In the genomic region with DNA sequence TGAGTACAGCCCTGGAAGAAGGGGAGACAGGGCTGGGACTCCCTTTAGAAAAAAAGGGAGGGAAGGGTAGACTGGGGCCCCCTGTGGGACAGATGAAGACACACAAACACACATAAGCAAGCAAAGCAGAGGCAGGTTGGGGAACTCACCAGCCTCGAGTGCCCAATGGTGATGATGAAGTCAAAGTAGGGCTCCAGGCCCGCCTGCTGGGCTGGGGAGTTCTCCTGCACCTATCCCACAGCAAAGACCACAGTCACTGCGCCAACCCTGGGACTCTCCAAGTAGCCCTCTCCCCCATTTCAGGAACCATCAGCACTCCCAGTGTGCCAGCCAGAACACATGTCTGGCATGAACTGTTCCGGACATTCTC, we compare ENCODE assay signal across 10 cellular contexts. TPM values are rescaled to one million over a fixed set of nuclear protein-coding genes. Genes with fewer than 3 reads are reported as not detected.
DNase-seq lines count a peak whose midpoint lies in the region; ATAC-seq and TF ChIP-seq lines count a peak whose summit lies in the region.
"Had no signal": no experiment of that assay in that cellular context is flagged by ENCODE, and none has a peak within 500 bp of the region (broad histone marks: within the 10 kb centered on the region; RNA-seq: fewer than 3 reads in every experiment).

No MANE protein-coding gene starts in this region.

- H3K27me3 ChIP-seq in ascending aorta: no peaks in the 10 kb centered on the region

- DNase-seq in activated CD4-positive, alpha-beta T cell treated with anti-CD3 and anti-CD28 coated beads for 36 hours: peak; percentile 24
- no peak for DNase-seq in activated CD4-positive, alpha-beta T cell treated with anti-CD3 and anti-CD28 coated beads for 4 hours
- DNase-seq in ascending aorta (ENCODE audit: low spot score in 2 of 2) (no peak), GM19240 (ENCODE audit: insufficient read length, low spot score) (no peak)
- DNase-seq in stimulated activated effector memory CD8-positive, alpha-beta T cell treated with anti-CD3 and anti-CD28 coated beads, Interleukin-12 subunit alpha, Interleukin-12 subunit beta, amount 100 ng/mL, for 72 hours (ENCODE audit: low spot score in 2 of 2): peak in 1 of 2 donors; percentile 47
- DNase-seq: mucosa of descending colon; NCI-H526 treated with DMSO at 0.1 percent for 48 hours; stimulated activated CD4-positive, alpha-beta T cell treated with anti-CD3 and anti-CD28 coated beads, Interleukin-1b, Interleukin-23, amount 100 ng/mL, for 48 hours had no signal

- no peak overlapping the region for H3K27ac Mint-ChIP-seq in activated CD4-positive, alpha-beta T cell treated with anti-CD3 and anti-CD28 coated beads for 36 hours
- peak overlapping the region; percentile 60 for H3K27ac Mint-ChIP-seq in stimulated activated effector memory CD8-positive, alpha-beta T cell treated with anti-CD3 and anti-CD28 coated beads, Interleukin-12 subunit alpha, Interleukin-12 subunit beta, amount 100 ng/mL, for 72 hours

- intact Hi-C loops in activated CD4-positive, alpha-beta T cell treated with anti-CD3 and anti-CD28 coated beads for 36 hours (cut with DNase I, micrococcal nuclease): loop anchor here in 1 of 2 experiments (10.0 kb wide), 1 partner anchor 281 kb away; the partner anchor contains the start of gene SLC25A38
- intact Hi-C loops in ascending aorta (cut with DNase I): loop anchor here (10.0 kb wide), 1 partner anchor 281 kb away; the partner anchor contains the start of gene SLC25A38

- H3K4me3 Mint-ChIP-seq in activated CD4-positive, alpha-beta T cell treated with anti-CD3 and anti-CD28 coated beads for 36 hours: no peak overlapping the region
- no peak overlapping the region for H3K4me3 Mint-ChIP-seq in stimulated activated effector memory CD8-positive, alpha-beta T cell treated with anti-CD3 and anti-CD28 coated beads, Interleukin-12 subunit alpha, Interleukin-12 subunit beta, amount 100 ng/mL, for 72 hours

- peaks cover 30% of the 10 kb centered on the region for H3K4me1 Mint-ChIP-seq in activated CD4-positive, alpha-beta T cell treated with anti-CD3 and anti-CD28 coated beads for 36 hours
- H3K4me1 Mint-ChIP-seq in stimulated activated effector memory CD8-positive, alpha-beta T cell treated with anti-CD3 and anti-CD28 coated beads, Interleukin-12 subunit alpha, Interleukin-12 subunit beta, amount 100 ng/mL, for 72 hours: peaks cover 59% of the 10 kb centered on the region

- CTCF ChIA-PET in activated CD4-positive, alpha-beta T cell treated with anti-CD3 and anti-CD28 coated beads for 36 hours (lab: Charles Lee): interaction anchor here (0.9 kb wide), 1 partner anchor 14 kb away, joined by 3 read pairs; no protein-coding TSS in a partner anchor

- H3K36me3 ChIP-seq in ascending aorta: peaks cover 22 to 26% of the 10 kb centered on the region in 2 donors

- no peaks in the 10 kb centered on the region for H3K9me3 Mint-ChIP-seq in activated CD4-positive, alpha-beta T cell treated with anti-CD3 and anti-CD28 coated beads for 36 hours (ENCODE audit: low read depth)
- H3K9me3 Mint-ChIP-seq in stimulated activated effector memory CD8-positive, alpha-beta T cell treated with anti-CD3 and anti-CD28 coated beads, Interleukin-12 subunit alpha, Interleukin-12 subunit beta, amount 100 ng/mL, for 72 hours: no peaks in the 10 kb centered on the region

- H3K9me3 ChIP-seq in ascending aorta: no peaks in the 10 kb centered on the region
- H3K9me3 ChIP-seq: mucosa of descending colon had no signal

- no peak for ATAC-seq in activated CD4-positive, alpha-beta T cell treated with anti-CD3 and anti-CD28 coated beads for 36 hours
- no peak for ATAC-seq in stimulated activated effector memory CD8-positive, alpha-beta T cell treated with anti-CD3 and anti-CD28 coated beads, Interleukin-12 subunit alpha, Interleukin-12 subunit beta, amount 100 ng/mL, for 72 hours
- ATAC-seq in GM19328 (IDR thresholded peaks at IDR 0.05; ENCODE audit: unreplicated experiment): no peak
- ATAC-seq: mucosa of descending colon had no signal

- POLR2A ChIA-PET in activated CD4-positive, alpha-beta T cell treated with anti-CD3 and anti-CD28 coated beads for 36 hours (lab: Charles Lee): no interaction called here

- H3K4me1 ChIP-seq in ascending aorta: peaks cover 0 to 21% of the 10 kb centered on the region in 2 donors

- peak overlapping the region; percentile 17 to 54 for H3K27ac ChIP-seq in ascending aorta

- no peak for TF ChIP-seq CTCF in ascending aorta (IDR thresholded peaks at IDR 0.05)

- H3K27me3 Mint-ChIP-seq in activated CD4-positive, alpha-beta T cell treated with anti-CD3 and anti-CD28 coated beads for 36 hours: no peaks in the 10 kb centered on the region

- peaks cover 1% of the 10 kb centered on the region for H3K36me3 Mint-ChIP-seq in activated CD4-positive, alpha-beta T cell treated with anti-CD3 and anti-CD28 coated beads for 36 hours (ENCODE audit: low read depth)
- no peaks in the 10 kb centered on the region for H3K36me3 Mint-ChIP-seq in stimulated activated effector memory CD8-positive, alpha-beta T cell treated with anti-CD3 and anti-CD28 coated beads, Interleukin-12 subunit alpha, Interleukin-12 subunit beta, amount 100 ng/mL, for 72 hours

- H3K4me3 ChIP-seq in ascending aorta: no peak overlapping the region
- H3K4me3 ChIP-seq: mucosa of descending colon had no signal

RNA-seq across cellular contexts. Expression of gene GORASP1, which starts 4.1 kb away (rescaled TPM):
- total RNA-seq in activated CD4-positive, alpha-beta T cell treated with anti-CD3 and anti-CD28 coated beads for 36 hours: 10 to 100 TPM; 23.0 to 23.8 TPM
- 186 TPM for total RNA-seq in ascending aorta

RNA-seq across cellular contexts. Expression of gene TTC21A, which starts 4.2 kb away (rescaled TPM):
- 1 to 10 TPM; 1.8 to 2.3 TPM for total RNA-seq in activated CD4-positive, alpha-beta T cell treated with anti-CD3 and anti-CD28 coated beads for 36 hours
- 0.43 TPM for total RNA-seq in ascending aorta

RNA-seq across cellular contexts. Expression of gene CSRNP1, which starts 50.1 kb away (rescaled TPM):
- 10 to 100 TPM; 68.3 to 78.5 TPM for total RNA-seq in activated CD4-positive, alpha-beta T cell treated with anti-CD3 and anti-CD28 coated beads for 36 hours
- total RNA-seq in ascending aorta: 176 TPM

RNA-seq across cellular contexts. Expression of gene WDR48, which starts 51.5 kb away (rescaled TPM):
- 10 to 100 TPM; 33.3 to 36.5 TPM for total RNA-seq in activated CD4-positive, alpha-beta T cell treated with anti-CD3 and anti-CD28 coated beads for 36 hours
- total RNA-seq in ascending aorta: 81.0 TPM

RNA-seq across cellular contexts. Expression of gene SCN11A, which starts 51.6 kb away (rescaled TPM):
- under 1 TPM; 0.07 to 0.09 TPM for total RNA-seq in activated CD4-positive, alpha-beta T cell treated with anti-CD3 and anti-CD28 coated beads for 36 hours
- not detected for total RNA-seq in ascending aorta
- total RNA-seq: H4 had no signal
